In the genomic region with DNA sequence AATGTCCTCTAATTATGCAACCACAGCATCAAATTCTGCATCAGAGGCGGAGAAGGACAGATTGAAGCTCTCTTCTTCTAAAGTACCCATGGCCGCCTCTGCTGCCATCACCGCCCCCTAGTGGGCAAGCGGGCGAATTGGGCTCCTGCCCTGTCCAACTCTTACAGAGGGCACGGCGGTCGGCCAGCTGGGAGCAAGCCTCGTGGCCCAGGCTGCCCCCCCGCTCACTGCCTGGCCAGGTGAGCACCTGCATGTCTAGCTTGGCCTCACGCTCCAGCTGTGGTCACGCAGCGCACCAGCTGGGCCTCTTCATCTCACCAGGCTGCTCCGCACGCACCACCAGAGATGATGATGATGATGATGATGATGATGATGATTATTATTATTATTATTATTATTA, we compare ENCODE assay signal across 3 cellular contexts.
TF ChIP-seq lines count a peak whose summit lies in the region.

No MANE protein-coding gene starts in this region.

TF ChIP-seq in SK-N-SH, 30 proteins besides CTCF, POLR2A, EP300 and RAD21 (continued from another document):
- TF ChIP-seq, protein P1, sequence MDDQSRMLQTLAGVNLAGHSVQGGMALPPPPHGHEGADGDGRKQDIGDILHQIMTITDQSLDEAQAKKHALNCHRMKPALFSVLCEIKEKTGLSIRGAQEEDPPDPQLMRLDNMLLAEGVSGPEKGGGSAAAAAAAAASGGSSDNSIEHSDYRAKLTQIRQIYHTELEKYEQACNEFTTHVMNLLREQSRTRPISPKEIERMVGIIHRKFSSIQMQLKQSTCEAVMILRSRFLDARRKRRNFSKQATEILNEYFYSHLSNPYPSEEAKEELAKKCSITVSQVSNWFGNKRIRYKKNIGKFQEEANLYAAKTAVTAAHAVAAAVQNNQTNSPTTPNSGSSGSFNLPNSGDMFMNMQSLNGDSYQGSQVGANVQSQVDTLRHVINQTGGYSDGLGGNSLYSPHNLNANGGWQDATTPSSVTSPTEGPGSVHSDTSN (IDR thresholded peaks at IDR 0.05), result no peak
- TF ChIP-seq RXRA (IDR thresholded peaks at IDR 0.05; ENCODE audit: borderline replicate concordance, low read depth) (no peak), RCOR1 (IDR thresholded peaks at IDR 0.05; ENCODE audit: low read length) (no peak), SIN3A (IDR thresholded peaks at IDR 0.05; ENCODE audit: borderline replicate concordance, low read depth, low read length) (no peak), MXI1 (IDR thresholded peaks at IDR 0.05; ENCODE audit: low read depth, low read length) (no peak), TCF12 (IDR thresholded peaks at IDR 0.05) (no peak), TEAD4 (IDR thresholded peaks at IDR 0.05; ENCODE audit: borderline replicate concordance, insufficient read depth) (no peak)
- TF ChIP-seq, protein P2, sequence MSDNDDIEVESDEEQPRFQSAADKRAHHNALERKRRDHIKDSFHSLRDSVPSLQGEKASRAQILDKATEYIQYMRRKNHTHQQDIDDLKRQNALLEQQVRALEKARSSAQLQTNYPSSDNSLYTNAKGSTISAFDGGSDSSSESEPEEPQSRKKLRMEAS (IDR thresholded peaks at IDR 0.05; ENCODE audit: low read depth), result no peak
- TF ChIP-seq, protein P3, sequence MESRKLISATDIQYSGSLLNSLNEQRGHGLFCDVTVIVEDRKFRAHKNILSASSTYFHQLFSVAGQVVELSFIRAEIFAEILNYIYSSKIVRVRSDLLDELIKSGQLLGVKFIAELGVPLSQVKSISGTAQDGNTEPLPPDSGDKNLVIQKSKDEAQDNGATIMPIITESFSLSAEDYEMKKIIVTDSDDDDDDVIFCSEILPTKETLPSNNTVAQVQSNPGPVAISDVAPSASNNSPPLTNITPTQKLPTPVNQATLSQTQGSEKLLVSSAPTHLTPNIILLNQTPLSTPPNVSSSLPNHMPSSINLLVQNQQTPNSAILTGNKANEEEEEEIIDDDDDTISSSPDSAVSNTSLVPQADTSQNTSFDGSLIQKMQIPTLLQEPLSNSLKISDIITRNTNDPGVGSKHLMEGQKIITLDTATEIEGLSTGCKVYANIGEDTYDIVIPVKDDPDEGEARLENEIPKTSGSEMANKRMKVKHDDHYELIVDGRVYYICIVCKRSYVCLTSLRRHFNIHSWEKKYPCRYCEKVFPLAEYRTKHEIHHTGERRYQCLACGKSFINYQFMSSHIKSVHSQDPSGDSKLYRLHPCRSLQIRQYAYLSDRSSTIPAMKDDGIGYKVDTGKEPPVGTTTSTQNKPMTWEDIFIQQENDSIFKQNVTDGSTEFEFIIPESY (IDR thresholded peaks at IDR 0.05; ENCODE audit: borderline replicate concordance, low read depth), result no peak

TF ChIP-seq in SK-N-SH treated with all-trans-retinoic acid at 6 μM for 48 hours, 23 proteins besides CTCF, POLR2A, EP300 and RAD21 (continued from another document):
- TF ChIP-seq, protein P4, sequence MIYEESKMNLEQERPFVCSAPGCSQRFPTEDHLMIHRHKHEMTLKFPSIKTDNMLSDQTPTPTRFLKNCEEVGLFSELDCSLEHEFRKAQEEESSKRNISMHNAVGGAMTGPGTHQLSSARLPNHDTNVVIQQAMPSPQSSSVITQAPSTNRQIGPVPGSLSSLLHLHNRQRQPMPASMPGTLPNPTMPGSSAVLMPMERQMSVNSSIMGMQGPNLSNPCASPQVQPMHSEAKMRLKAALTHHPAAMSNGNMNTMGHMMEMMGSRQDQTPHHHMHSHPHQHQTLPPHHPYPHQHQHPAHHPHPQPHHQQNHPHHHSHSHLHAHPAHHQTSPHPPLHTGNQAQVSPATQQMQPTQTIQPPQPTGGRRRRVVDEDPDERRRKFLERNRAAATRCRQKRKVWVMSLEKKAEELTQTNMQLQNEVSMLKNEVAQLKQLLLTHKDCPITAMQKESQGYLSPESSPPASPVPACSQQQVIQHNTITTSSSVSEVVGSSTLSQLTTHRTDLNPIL (CRISPR knock-in tag; IDR thresholded peaks at IDR 0.05; ENCODE audit: low read depth), result no peak
- no peak for TF ChIP-seq SNAI2 (CRISPR knock-in tag; IDR thresholded peaks at IDR 0.05)
- TF ChIP-seq, protein P5, sequence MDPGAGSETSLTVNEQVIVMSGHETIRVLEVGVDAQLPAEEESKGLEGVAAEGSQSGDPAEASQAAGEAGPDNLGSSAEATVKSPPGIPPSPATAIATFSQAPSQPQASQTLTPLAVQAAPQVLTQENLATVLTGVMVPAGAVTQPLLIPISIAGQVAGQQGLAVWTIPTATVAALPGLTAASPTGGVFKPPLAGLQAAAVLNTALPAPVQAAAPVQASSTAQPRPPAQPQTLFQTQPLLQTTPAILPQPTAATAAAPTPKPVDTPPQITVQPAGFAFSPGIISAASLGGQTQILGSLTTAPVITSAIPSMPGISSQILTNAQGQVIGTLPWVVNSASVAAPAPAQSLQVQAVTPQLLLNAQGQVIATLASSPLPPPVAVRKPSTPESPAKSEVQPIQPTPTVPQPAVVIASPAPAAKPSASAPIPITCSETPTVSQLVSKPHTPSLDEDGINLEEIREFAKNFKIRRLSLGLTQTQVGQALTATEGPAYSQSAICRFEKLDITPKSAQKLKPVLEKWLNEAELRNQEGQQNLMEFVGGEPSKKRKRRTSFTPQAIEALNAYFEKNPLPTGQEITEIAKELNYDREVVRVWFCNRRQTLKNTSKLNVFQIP (CRISPR knock-in tag; IDR thresholded peaks at IDR 0.05; ENCODE audit: borderline replicate concordance, low read depth), result no peak
- no peak for TF ChIP-seq BACH2 (CRISPR knock-in tag; IDR thresholded peaks at IDR 0.05; ENCODE audit: borderline replicate concordance)
- TF ChIP-seq ZFP30 (CRISPR knock-in tag; IDR thresholded peaks at IDR 0.05), result no peak
- TF ChIP-seq ARNTL (CRISPR knock-in tag; IDR thresholded peaks at IDR 0.05; ENCODE audit: borderline replicate concordance, low read depth), result no peak
- TF ChIP-seq ESRRG (CRISPR knock-in tag; IDR thresholded peaks at IDR 0.05), result no peak
- TF ChIP-seq, protein P6, sequence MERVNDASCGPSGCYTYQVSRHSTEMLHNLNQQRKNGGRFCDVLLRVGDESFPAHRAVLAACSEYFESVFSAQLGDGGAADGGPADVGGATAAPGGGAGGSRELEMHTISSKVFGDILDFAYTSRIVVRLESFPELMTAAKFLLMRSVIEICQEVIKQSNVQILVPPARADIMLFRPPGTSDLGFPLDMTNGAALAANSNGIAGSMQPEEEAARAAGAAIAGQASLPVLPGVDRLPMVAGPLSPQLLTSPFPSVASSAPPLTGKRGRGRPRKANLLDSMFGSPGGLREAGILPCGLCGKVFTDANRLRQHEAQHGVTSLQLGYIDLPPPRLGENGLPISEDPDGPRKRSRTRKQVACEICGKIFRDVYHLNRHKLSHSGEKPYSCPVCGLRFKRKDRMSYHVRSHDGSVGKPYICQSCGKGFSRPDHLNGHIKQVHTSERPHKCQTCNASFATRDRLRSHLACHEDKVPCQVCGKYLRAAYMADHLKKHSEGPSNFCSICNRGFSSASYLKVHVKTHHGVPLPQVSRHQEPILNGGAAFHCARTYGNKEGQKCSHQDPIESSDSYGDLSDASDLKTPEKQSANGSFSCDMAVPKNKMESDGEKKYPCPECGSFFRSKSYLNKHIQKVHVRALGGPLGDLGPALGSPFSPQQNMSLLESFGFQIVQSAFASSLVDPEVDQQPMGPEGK (CRISPR knock-in tag; IDR thresholded peaks at IDR 0.05; ENCODE audit: borderline replicate concordance), result no peak
- no peak for TF ChIP-seq TCF4 (CRISPR knock-in tag; IDR thresholded peaks at IDR 0.05; ENCODE audit: borderline replicate concordance)
- TF ChIP-seq OSR1 (CRISPR knock-in tag; IDR thresholded peaks at IDR 0.05), result no peak
- TF ChIP-seq TOX (CRISPR knock-in tag; IDR thresholded peaks at IDR 0.05; ENCODE audit: borderline replicate concordance), result no peak
- TF ChIP-seq PPARA (CRISPR knock-in tag; IDR thresholded peaks at IDR 0.05; ENCODE audit: borderline replicate concordance), result no peak
- no peak for TF ChIP-seq ZC3H10 (CRISPR knock-in tag; IDR thresholded peaks at IDR 0.05)
TF ChIP-seq in SK-N-SH treated with all-trans-retinoic acid at 6 μM for 48 hours: peak in this region for 0.

TF ChIP-seq in GM23338, 12 proteins besides CTCF, POLR2A, EP300 and RAD21:
- TF ChIP-seq, protein P7, sequence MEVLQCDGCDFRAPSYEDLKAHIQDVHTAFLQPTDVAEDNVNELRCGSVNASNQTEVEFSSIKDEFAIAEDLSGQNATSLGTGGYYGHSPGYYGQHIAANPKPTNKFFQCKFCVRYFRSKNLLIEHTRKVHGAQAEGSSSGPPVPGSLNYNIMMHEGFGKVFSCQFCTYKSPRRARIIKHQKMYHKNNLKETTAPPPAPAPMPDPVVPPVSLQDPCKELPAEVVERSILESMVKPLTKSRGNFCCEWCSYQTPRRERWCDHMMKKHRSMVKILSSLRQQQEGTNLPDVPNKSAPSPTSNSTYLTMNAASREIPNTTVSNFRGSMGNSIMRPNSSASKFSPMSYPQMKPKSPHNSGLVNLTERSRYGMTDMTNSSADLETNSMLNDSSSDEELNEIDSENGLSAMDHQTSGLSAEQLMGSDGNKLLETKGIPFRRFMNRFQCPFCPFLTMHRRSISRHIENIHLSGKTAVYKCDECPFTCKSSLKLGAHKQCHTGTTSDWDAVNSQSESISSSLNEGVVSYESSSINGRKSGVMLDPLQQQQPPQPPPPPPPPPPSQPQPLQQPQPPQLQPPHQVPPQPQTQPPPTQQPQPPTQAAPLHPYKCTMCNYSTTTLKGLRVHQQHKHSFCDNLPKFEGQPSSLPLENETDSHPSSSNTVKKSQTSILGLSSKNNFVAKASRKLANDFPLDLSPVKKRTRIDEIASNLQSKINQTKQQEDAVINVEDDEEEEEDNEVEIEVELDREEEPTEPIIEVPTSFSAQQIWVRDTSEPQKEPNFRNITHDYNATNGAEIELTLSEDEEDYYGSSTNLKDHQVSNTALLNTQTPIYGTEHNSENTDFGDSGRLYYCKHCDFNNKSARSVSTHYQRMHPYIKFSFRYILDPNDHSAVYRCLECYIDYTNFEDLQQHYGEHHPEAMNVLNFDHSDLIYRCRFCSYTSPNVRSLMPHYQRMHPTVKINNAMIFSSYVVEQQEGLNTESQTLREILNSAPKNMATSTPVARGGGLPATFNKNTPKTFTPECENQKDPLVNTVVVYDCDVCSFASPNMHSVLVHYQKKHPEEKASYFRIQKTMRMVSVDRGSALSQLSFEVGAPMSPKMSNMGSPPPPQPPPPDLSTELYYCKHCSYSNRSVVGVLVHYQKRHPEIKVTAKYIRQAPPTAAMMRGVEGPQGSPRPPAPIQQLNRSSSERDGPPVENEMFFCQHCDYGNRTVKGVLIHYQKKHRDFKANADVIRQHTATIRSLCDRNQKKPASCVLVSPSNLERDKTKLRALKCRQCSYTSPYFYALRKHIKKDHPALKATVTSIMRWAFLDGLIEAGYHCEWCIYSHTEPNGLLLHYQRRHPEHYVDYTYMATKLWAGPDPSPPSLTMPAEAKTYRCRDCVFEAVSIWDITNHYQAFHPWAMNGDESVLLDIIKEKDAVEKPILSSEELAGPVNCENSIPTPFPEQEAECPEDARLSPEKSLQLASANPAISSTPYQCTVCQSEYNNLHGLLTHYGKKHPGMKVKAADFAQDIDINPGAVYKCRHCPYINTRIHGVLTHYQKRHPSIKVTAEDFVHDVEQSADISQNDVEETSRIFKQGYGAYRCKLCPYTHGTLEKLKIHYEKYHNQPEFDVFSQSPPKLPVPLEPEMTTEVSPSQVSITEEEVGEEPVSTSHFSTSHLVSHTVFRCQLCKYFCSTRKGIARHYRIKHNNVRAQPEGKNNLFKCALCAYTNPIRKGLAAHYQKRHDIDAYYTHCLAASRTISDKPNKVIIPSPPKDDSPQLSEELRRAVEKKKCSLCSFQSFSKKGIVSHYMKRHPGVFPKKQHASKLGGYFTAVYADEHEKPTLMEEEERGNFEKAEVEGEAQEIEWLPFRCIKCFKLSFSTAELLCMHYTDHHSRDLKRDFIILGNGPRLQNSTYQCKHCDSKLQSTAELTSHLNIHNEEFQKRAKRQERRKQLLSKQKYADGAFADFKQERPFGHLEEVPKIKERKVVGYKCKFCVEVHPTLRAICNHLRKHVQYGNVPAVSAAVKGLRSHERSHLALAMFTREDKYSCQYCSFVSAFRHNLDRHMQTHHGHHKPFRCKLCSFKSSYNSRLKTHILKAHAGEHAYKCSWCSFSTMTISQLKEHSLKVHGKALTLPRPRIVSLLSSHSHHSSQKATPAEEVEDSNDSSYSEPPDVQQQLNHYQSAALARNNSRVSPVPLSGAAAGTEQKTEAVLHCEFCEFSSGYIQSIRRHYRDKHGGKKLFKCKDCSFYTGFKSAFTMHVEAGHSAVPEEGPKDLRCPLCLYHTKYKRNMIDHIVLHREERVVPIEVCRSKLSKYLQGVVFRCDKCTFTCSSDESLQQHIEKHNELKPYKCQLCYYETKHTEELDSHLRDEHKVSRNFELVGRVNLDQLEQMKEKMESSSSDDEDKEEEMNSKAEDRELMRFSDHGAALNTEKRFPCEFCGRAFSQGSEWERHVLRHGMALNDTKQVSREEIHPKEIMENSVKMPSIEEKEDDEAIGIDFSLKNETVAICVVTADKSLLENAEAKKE (CRISPR knock-in tag; IDR thresholded peaks at IDR 0.05), result no peak
- TF ChIP-seq EZH2phosphoT487 (IDR thresholded peaks at IDR 0.05; ENCODE audit: unreplicated experiment), result no peak
- TF ChIP-seq, protein P8, sequence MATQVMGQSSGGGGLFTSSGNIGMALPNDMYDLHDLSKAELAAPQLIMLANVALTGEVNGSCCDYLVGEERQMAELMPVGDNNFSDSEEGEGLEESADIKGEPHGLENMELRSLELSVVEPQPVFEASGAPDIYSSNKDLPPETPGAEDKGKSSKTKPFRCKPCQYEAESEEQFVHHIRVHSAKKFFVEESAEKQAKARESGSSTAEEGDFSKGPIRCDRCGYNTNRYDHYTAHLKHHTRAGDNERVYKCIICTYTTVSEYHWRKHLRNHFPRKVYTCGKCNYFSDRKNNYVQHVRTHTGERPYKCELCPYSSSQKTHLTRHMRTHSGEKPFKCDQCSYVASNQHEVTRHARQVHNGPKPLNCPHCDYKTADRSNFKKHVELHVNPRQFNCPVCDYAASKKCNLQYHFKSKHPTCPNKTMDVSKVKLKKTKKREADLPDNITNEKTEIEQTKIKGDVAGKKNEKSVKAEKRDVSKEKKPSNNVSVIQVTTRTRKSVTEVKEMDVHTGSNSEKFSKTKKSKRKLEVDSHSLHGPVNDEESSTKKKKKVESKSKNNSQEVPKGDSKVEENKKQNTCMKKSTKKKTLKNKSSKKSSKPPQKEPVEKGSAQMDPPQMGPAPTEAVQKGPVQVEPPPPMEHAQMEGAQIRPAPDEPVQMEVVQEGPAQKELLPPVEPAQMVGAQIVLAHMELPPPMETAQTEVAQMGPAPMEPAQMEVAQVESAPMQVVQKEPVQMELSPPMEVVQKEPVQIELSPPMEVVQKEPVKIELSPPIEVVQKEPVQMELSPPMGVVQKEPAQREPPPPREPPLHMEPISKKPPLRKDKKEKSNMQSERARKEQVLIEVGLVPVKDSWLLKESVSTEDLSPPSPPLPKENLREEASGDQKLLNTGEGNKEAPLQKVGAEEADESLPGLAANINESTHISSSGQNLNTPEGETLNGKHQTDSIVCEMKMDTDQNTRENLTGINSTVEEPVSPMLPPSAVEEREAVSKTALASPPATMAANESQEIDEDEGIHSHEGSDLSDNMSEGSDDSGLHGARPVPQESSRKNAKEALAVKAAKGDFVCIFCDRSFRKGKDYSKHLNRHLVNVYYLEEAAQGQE (IDR thresholded peaks at IDR 0.05; ENCODE audit: unreplicated experiment), result no peak
- no peak for TF ChIP-seq POLR2AphosphoS5 (IDR thresholded peaks at IDR 0.05; ENCODE audit: low read depth)
- no peak for TF ChIP-seq STAT1 (IDR thresholded peaks at IDR 0.05; ENCODE audit: unreplicated experiment)
- no peak for TF ChIP-seq JUNB (IDR thresholded peaks at IDR 0.05; ENCODE audit: unreplicated experiment)
- no peak for TF ChIP-seq ZNF331 (CRISPR knock-in tag; IDR thresholded peaks at IDR 0.05; ENCODE audit: low read depth)
- TF ChIP-seq, protein P9, sequence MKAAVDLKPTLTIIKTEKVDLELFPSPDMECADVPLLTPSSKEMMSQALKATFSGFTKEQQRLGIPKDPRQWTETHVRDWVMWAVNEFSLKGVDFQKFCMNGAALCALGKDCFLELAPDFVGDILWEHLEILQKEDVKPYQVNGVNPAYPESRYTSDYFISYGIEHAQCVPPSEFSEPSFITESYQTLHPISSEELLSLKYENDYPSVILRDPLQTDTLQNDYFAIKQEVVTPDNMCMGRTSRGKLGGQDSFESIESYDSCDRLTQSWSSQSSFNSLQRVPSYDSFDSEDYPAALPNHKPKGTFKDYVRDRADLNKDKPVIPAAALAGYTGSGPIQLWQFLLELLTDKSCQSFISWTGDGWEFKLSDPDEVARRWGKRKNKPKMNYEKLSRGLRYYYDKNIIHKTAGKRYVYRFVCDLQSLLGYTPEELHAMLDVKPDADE (IDR thresholded peaks at IDR 0.05), result no peak
